17 cellular contexts compared by ENCODE assay signal in genomic region chr6:30735668-30736314, GRCh38. TPM values are rescaled to one million over a fixed set of nuclear protein-coding genes. Genes with fewer than 3 reads are reported as not detected.
DNase-seq lines count a peak whose midpoint lies in the region; ATAC-seq and TF ChIP-seq lines count a peak whose summit lies in the region.
"Had no signal": no experiment of that assay in that cellular context is flagged by ENCODE, and none has a peak within 500 bp of the region (broad histone marks: within the 10 kb centered on the region; RNA-seq: fewer than 3 reads in every experiment).

No MANE protein-coding gene starts in this region.

- no peak for TF ChIP-seq CTCF in breast epithelium (IDR thresholded peaks at IDR 0.05)

- DNase-seq in MV-4-11 (lab: John Stamatoyannopoulos, UW) (peak; percentile 30), breast epithelium (ENCODE audit: low spot score in 2 of 2) (no peak), putamen (ENCODE audit: low spot score) (no peak), NCI-H526 treated with DMSO at 0.1 percent for 48 hours (lab: John Stamatoyannopoulos, UW) (no peak), NCI-H526 (lab: John Stamatoyannopoulos, UW) (no peak)
- DNase-seq: C1 segment of cervical spinal cord; effector memory CD4-positive, alpha-beta T cell; NCI-H1048; NCI-H446; retina; SJCRH30; upper lobe of left lung had no signal

- peaks cover 91 to 100% (median 97%) of the 10 kb centered on the region in 11 experiments for H3K36me3 ChIP-seq in BLaER1 treated with 17β-estradiol and CSF1 and Interleukin-3, amounts not matched to agents 10 nM and 100 nM
- no peaks in the 10 kb centered on the region for H3K36me3 ChIP-seq in breast epithelium

- H3K4me3 ChIP-seq in BLaER1 treated with 17β-estradiol and CSF1 and Interleukin-3, amounts not matched to agents 10 nM and 100 nM: no peak overlapping the region
- H3K4me3 ChIP-seq in breast epithelium: no peak overlapping the region
- H3K4me3 ChIP-seq: ascending aorta, lung, SJCRH30, upper lobe of left lung had no signal

- H3K9me3 ChIP-seq in BLaER1 treated with 17β-estradiol and CSF1 and Interleukin-3, amounts not matched to agents 10 nM and 100 nM (replicated peaks in 1 of 11): no peaks in the 10 kb centered on the region
- no peaks in the 10 kb centered on the region for H3K9me3 ChIP-seq in breast epithelium
- H3K9me3 ChIP-seq: ascending aorta, SJCRH30, upper lobe of left lung had no signal

- peak; percentile 67 for ATAC-seq in GM18511 (IDR thresholded peaks at IDR 0.05; ENCODE audit: unreplicated experiment)

- no peaks in the 10 kb centered on the region for H3K27me3 ChIP-seq in BLaER1 treated with 17β-estradiol and CSF1 and Interleukin-3, amounts not matched to agents 10 nM and 100 nM
- no peaks in the 10 kb centered on the region for H3K27me3 ChIP-seq in breast epithelium
- H3K27me3 ChIP-seq: ascending aorta, SJCRH30, upper lobe of left lung had no signal

- peak overlapping the region in 7 of 11 experiments; percentile 3 to 51 (median 31); a peak in 13 of 22 replicates for H3K27ac ChIP-seq in BLaER1 treated with 17β-estradiol and CSF1 and Interleukin-3, amounts not matched to agents 10 nM and 100 nM
- H3K27ac ChIP-seq in breast epithelium: no peak overlapping the region
- H3K27ac ChIP-seq: ascending aorta, SJCRH30 had no signal

- H3K36me3 Mint-ChIP-seq in dendritic cell treated with granulocyte-macrophage colony-stimulating factor and Interleukin-4, amounts not matched to agents 40 ng/mL and 50 ng/mL, for 4 days (ENCODE audit: low read depth): peaks cover 88% of the 10 kb centered on the region

- H3K4me1 Mint-ChIP-seq in dendritic cell treated with granulocyte-macrophage colony-stimulating factor and Interleukin-4, amounts not matched to agents 40 ng/mL and 50 ng/mL, for 4 days (ENCODE audit: low read depth): peaks cover 58% of the 10 kb centered on the region

- H3K27me3 Mint-ChIP-seq in dendritic cell treated with granulocyte-macrophage colony-stimulating factor and Interleukin-4, amounts not matched to agents 40 ng/mL and 50 ng/mL, for 4 days: no peaks in the 10 kb centered on the region

- H3K9me3 Mint-ChIP-seq in dendritic cell treated with granulocyte-macrophage colony-stimulating factor and Interleukin-4, amounts not matched to agents 40 ng/mL and 50 ng/mL, for 4 days: no peaks in the 10 kb centered on the region

- peak overlapping the region; percentile 85 for H3K27ac Mint-ChIP-seq in dendritic cell treated with granulocyte-macrophage colony-stimulating factor and Interleukin-4, amounts not matched to agents 40 ng/mL and 50 ng/mL, for 4 days

- intact Hi-C loops in dendritic cell treated with granulocyte-macrophage colony-stimulating factor and Interleukin-4, amounts not matched to agents 40 ng/mL and 50 ng/mL, for 4 days (cut with micrococcal nuclease): loop anchor here (10.0 kb wide), 1 partner anchor 349 kb away; no protein-coding TSS in a partner anchor
- intact Hi-C loops in breast epithelium (cut with DNase I; ENCODE audit: low total_unique reads): no loop called here

- TF ChIP-seq POLR2A in breast epithelium (IDR thresholded peaks at IDR 0.05): no peak

- peak overlapping the region in 6 of 11 experiments; percentile 7 to 50 (median 22); a peak in 5 of 22 replicates for H3K9ac ChIP-seq in BLaER1 treated with 17β-estradiol and CSF1 and Interleukin-3, amounts not matched to agents 10 nM and 100 nM

- H3K4me3 Mint-ChIP-seq in dendritic cell treated with granulocyte-macrophage colony-stimulating factor and Interleukin-4, amounts not matched to agents 40 ng/mL and 50 ng/mL, for 4 days: no peak overlapping the region

- H4K20me1 ChIP-seq in BLaER1 treated with 17β-estradiol and CSF1 and Interleukin-3, amounts not matched to agents 10 nM and 100 nM: peaks cover 31 to 94% (median 70%) of the 10 kb centered on the region in 11 experiments; a peak in 20 of 22 replicates

- H3K4me1 ChIP-seq in BLaER1 treated with 17β-estradiol and CSF1 and Interleukin-3, amounts not matched to agents 10 nM and 100 nM: peaks cover 55 to 99% (median 73%) of the 10 kb centered on the region in 10 experiments
- peaks cover 4 to 18% of the 10 kb centered on the region in 2 donors for H3K4me1 ChIP-seq in breast epithelium
- H3K4me1 ChIP-seq: SJCRH30 had no signal

- peak overlapping the region; percentile 3 to 99 (median 66); a peak in 18 of 22 replicates for H3K4me2 ChIP-seq in BLaER1 treated with 17β-estradiol and CSF1 and Interleukin-3, amounts not matched to agents 10 nM and 100 nM

RNA-seq across cellular contexts. Expression of gene FLOT1, which starts 6.7 kb away (rescaled TPM):
- 100 to 1,000 TPM in 2 of 3 donors, 10 to 100 TPM in 1; 80.5 to 171 (median 142) TPM for total RNA-seq in breast epithelium

RNA-seq across cellular contexts. Expression of gene IER3, which starts 8.6 kb away (rescaled TPM):
- total RNA-seq in breast epithelium: 10 to 100 TPM in 2 of 3 donors, 1 to 10 TPM in 1; 7.7 to 64.1 (median 20.0) TPM

RNA-seq across cellular contexts. Expression of gene TUBB, which starts 15.6 kb away (rescaled TPM):
- 100 to 1,000 TPM; 189 to 269 (median 212) TPM for total RNA-seq in breast epithelium

RNA-seq across cellular contexts. Expression of gene MDC1, which starts 18.7 kb away (rescaled TPM):
- total RNA-seq in breast epithelium: 10 to 100 TPM in 2 of 3 donors, 1 to 10 TPM in 1; 8.5 to 14.9 (median 13.4) TPM

RNA-seq across cellular contexts. Expression of gene NRM, which starts 45.0 kb away (rescaled TPM):
- 1 to 10 TPM; 1.8 to 4.0 (median 2.3) TPM for total RNA-seq in breast epithelium

Comparison
In these comparisons a context has a peak if more than half of its experiments do, and no peak if none do; other contexts are left out.
1. H3K27ac ChIP-seq: peak in BLaER1 treated with 17β-estradiol and CSF1 and Interleukin-3, amounts not matched to agents 10 nM and 100 nM (7 of 11); none in breast epithelium (0 of 2).